Comparison of ENCODE assay signal across 25 cellular contexts in the genomic region with DNA sequence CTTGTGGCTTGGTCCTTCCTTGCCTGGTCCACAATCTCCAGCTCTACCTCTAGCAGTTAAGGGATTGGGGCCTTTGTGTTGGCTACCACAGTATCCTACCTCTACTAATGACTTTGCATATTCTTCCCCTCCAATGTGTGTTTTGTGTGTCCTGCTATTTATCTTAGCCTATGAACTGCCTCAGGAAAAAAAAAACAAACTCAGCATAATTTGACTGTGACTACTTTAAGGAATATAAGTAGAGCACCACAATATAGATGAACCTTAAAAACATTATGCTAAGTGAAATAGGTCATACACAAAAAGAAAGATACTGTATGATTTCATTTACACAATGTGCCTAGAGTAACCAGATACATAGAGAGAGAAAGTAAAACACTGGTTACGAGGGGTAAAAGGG.
A peak's percentile ranks its signal among the peaks of the same experiment; 100 is the strongest.
DNase-seq lines count a peak whose midpoint lies in the region; ATAC-seq, FAIRE-seq and TF ChIP-seq lines count a peak whose summit lies in the region.
"Had no signal": no experiment of that assay in that cellular context is flagged by ENCODE, and none has a peak within 500 bp of the region (broad histone marks: within the 10 kb centered on the region; RNA-seq: fewer than 3 reads in every experiment).

No MANE protein-coding gene starts in this region.

- H3K4me3 ChIP-seq in A549 = no peak overlapping the region
- no peak overlapping the region for H3K4me3 ChIP-seq in IMR-90 (ENCODE audit: insufficient read depth, low read depth, low read length)
- H3K4me3 ChIP-seq: BLaER1 treated with 17β-estradiol and CSF1 and Interleukin-3, amounts not matched to agents 10 nM and 100 nM; GM12878 had no signal

- no peak overlapping the region for H3K27ac Mint-ChIP-seq in CD14-positive monocyte
- H3K27ac Mint-ChIP-seq: B cell; CD4-positive, alpha-beta memory T cell; CD4-positive, CD25-positive, alpha-beta regulatory T cell; CD8-positive, alpha-beta memory T cell had no signal

- H2BK15ac ChIP-seq in IMR-90 (ENCODE audit: low read depth, low read length) = no peak overlapping the region

- 78% methylated on average over 1 of the region's 1 CpG for WGBS in A549 (ENCODE audit: missing lambda C conversion rate)
- WGBS in IMR-90 (ENCODE audit: extremely low coverage in 2 of 2, insufficient read length in 1 of 2), 2 experiments = no CpG with 5 or more reads among the region's 1 CpG

- no peak overlapping the region for H3K18ac ChIP-seq in IMR-90 (ENCODE audit: low read depth, low read length)

- H3K27ac ChIP-seq in A549 = no peak overlapping the region
- no peak overlapping the region for H3K27ac ChIP-seq in IMR-90 (ENCODE audit: insufficient read depth, low read length)
- H3K27ac ChIP-seq: BLaER1 treated with 17β-estradiol and CSF1 and Interleukin-3, amounts not matched to agents 10 nM and 100 nM; C4-2B had no signal

- POLR2A ChIA-PET in A549 (lab: Yijun Ruan, JAX) (no interaction called here), IMR-90 (lab: Charles Lee; ENCODE audit: unreplicated experiment) (no interaction called here)

- TF ChIP-seq CTCF in A549 (IDR thresholded peaks at IDR 0.05) = no peak
- TF ChIP-seq CTCF in IMR-90 (conservative IDR thresholded peaks at IDR 0.05; ENCODE audit: low read depth, low read length) = no peak
- TF ChIP-seq CTCF in CD14-positive monocyte (IDR thresholded peaks at IDR 0.05) = no peak

- H3K23ac ChIP-seq in IMR-90 (ENCODE audit: low read depth, low read length) = no peak overlapping the region

- no peak overlapping the region for H2BK120ac ChIP-seq in IMR-90 (ENCODE audit: low read depth, low read length)

- DNase-seq in A549 (ENCODE audit: low read depth in 1 of 2, low spot score in 1 of 2) = no peak
- DNase-seq in GM12891 (ENCODE audit: insufficient read length, low spot score) = no peak
- no peak for DNase-seq in IMR-90
- DNase-seq in nucleus accumbens (lab: John Stamatoyannopoulos, UW) = no peak
- no peak for DNase-seq in globus pallidus (ENCODE audit: low spot score)
- DNase-seq in CD14-positive monocyte (ENCODE audit: low spot score) = no peak
- DNase-seq: 8988T; AML-193; CD4-positive, alpha-beta memory T cell; CD4-positive, CD25-positive, alpha-beta regulatory T cell; CD8-positive, alpha-beta memory T cell; COR-L47; DMS 273 treated with DMSO at 0.1 percent for 48 hours; DMS153; DMS53; DMS79; DND-41; EL; GDM1 had no signal

- dilution Hi-C loops in IMR-90 (cut with HindIII; ENCODE audit: low sequenced_read_pairs, unreplicated experiment) = no loop called here

- H2AK9ac ChIP-seq in IMR-90 (replicated peaks; ENCODE audit: low read depth, low read length, poor library complexity) = no peak overlapping the region

- in situ Hi-C loops in IMR-90 (cut with MboI; ENCODE audit: low sequenced_read_pairs) = no loop called here

- no peak overlapping the region for H3K4me2 ChIP-seq in A549
- no peak overlapping the region for H3K4me2 ChIP-seq in IMR-90 (ENCODE audit: low read depth, low read length)

- no peak overlapping the region for H4K91ac ChIP-seq in IMR-90 (ENCODE audit: insufficient read depth, low read depth, low read length)

- H4K8ac ChIP-seq in IMR-90 (ENCODE audit: low read depth in 2 of 2, low read length in 2 of 2) = no peak overlapping the region

- H3K9ac ChIP-seq in IMR-90 (ENCODE audit: low read depth, low read length) = no peak overlapping the region
- H3K9ac ChIP-seq: BLaER1 treated with 17β-estradiol and CSF1 and Interleukin-3, amounts not matched to agents 10 nM and 100 nM had no signal

- H3K9me1 ChIP-seq in IMR-90 (ENCODE audit: insufficient read depth, low read length) = no peaks in the 10 kb centered on the region; the same call in 1 of the 2 replicates

- CTCF ChIA-PET in A549 (lab: Yijun Ruan, JAX) (interaction anchor here (1.4 kb wide), 1 partner anchor 10 kb away, joined by 3 read pairs; no protein-coding TSS in a partner anchor), IMR-90 (lab: Yijun Ruan, JAX) (no interaction called here)

- H3K4me1 Mint-ChIP-seq in CD14-positive monocyte = peaks cover 2% of the 10 kb centered on the region
- H3K4me1 Mint-ChIP-seq: B cell; CD4-positive, alpha-beta memory T cell; CD4-positive, CD25-positive, alpha-beta regulatory T cell; CD8-positive, alpha-beta memory T cell had no signal

- no peaks in the 10 kb centered on the region for H3K9me3 Mint-ChIP-seq in CD14-positive monocyte

- no peaks in the 10 kb centered on the region for H3K4me1 ChIP-seq in A549
- no peaks in the 10 kb centered on the region for H3K4me1 ChIP-seq in IMR-90 (ENCODE audit: control insufficient read depth, insufficient read depth, low read length)

- no TSS peak for BruUV-seq in IMR-90 (replicated peaks; lab: Mats Ljungman, UMichigan)

- no peak overlapping the region for H3K4ac ChIP-seq in IMR-90 (ENCODE audit: low read depth, low read length)

- TF ChIP-seq RAD21 in A549 (conservative IDR thresholded peaks at IDR 0.05 in 1 of 2, IDR thresholded peaks at IDR 0.05 in 1 of 2) (no peak), IMR-90 (IDR thresholded peaks at IDR 0.05; ENCODE audit: low read length) (no peak)

- H3K36me3 ChIP-seq in IMR-90 (ENCODE audit: control insufficient read depth, insufficient read depth, low read length) = no peaks in the 10 kb centered on the region
- H3K36me3 ChIP-seq: BLaER1 treated with 17β-estradiol and CSF1 and Interleukin-3, amounts not matched to agents 10 nM and 100 nM had no signal

- no peak overlapping the region for H3K14ac ChIP-seq in IMR-90 (replicated peaks; ENCODE audit: low read depth, low read length)

- no peak for ATAC-seq in A549
- ATAC-seq in IMR-90 (ENCODE audit: low read depth) = no peak
- ATAC-seq: GM12878 had no signal

- H3K9me3 ChIP-seq in A549 (no peaks in the 10 kb centered on the region; the same call in 2 of the 3 replicates), IMR-90 (ENCODE audit: control insufficient read depth, insufficient read depth, low read length) (no peaks in the 10 kb centered on the region)

- no peak overlapping the region for H2AK5ac ChIP-seq in IMR-90 (ENCODE audit: low read depth, low read length)

- FAIRE-seq in A549 (lab: Jason Lieb, UNC) = no peak
- peak; percentile 31 for FAIRE-seq in GM12891 (lab: Jason Lieb, UNC)
- FAIRE-seq: A204.1, GM12878, GM19239 had no signal

- H4K20me1 ChIP-seq in IMR-90 (ENCODE audit: insufficient read depth, low read length) = no peaks in the 10 kb centered on the region
- H4K20me1 ChIP-seq: BLaER1 treated with 17β-estradiol and CSF1 and Interleukin-3, amounts not matched to agents 10 nM and 100 nM had no signal

- TF ChIP-seq POLR2A in A549 (IDR thresholded peaks at IDR 0.05; ENCODE audit: low read length) (no peak), GM12891 (IDR thresholded peaks at IDR 0.05; ENCODE audit: low read depth, low read length) (no peak), IMR-90 (IDR thresholded peaks at IDR 0.05; ENCODE audit: low read depth, low read length) (no peak)

- no peaks in the 10 kb centered on the region for H3K79me1 ChIP-seq in IMR-90 (ENCODE audit: low read depth in 1 of 2, low read length in 2 of 2)

- H3K4me3 Mint-ChIP-seq in CD14-positive monocyte = no peak overlapping the region
- H3K4me3 Mint-ChIP-seq: B cell; CD4-positive, alpha-beta memory T cell; CD4-positive, CD25-positive, alpha-beta regulatory T cell; CD8-positive, alpha-beta memory T cell had no signal

- no peak overlapping the region for H2AFZ ChIP-seq in IMR-90 (replicated peaks; ENCODE audit: low read length, poor library complexity)

- H3K27me3 ChIP-seq in IMR-90 (ENCODE audit: control insufficient read depth, insufficient read depth, low read length) = no peaks in the 10 kb centered on the region

- no peak for TF ChIP-seq EP300 in A549 (IDR thresholded peaks at IDR 0.05)

- no peak overlapping the region for H2BK5ac ChIP-seq in IMR-90 (ENCODE audit: low read depth, low read length, poor library complexity, severe bottlenecking)

- intact Hi-C loops in IMR-90 (cut with micrococcal nuclease) = no loop called here
- intact Hi-C loops in CD14-positive monocyte (cut with micrococcal nuclease) = no loop called here

- no peaks in the 10 kb centered on the region for H3K36me3 Mint-ChIP-seq in CD14-positive monocyte
- H3K36me3 Mint-ChIP-seq: CD4-positive, alpha-beta memory T cell; CD4-positive, CD25-positive, alpha-beta regulatory T cell; CD8-positive, alpha-beta memory T cell had no signal

- no peak overlapping the region for H3K56ac ChIP-seq in IMR-90 (ENCODE audit: extremely low read depth, insufficient read depth, low read length)

- no peak overlapping the region for H4K5ac ChIP-seq in IMR-90 (ENCODE audit: low read depth, low read length)

- no peak overlapping the region for H2BK20ac ChIP-seq in IMR-90 (ENCODE audit: low read depth, low read length)

- peaks cover 0 to 8% (median 0%) of the 10 kb centered on the region in 3 donors for H3K27me3 Mint-ChIP-seq in CD14-positive monocyte (ENCODE audit: low read depth in 3 of 3)

TF ChIP-seq in A549, 52 proteins besides CTCF, POLR2A, EP300 and RAD21:
- TF ChIP-seq MAFK (IDR thresholded peaks at IDR 0.05; ENCODE audit: partially characterized antibody) (peak; percentile 77), KDM5A (IDR thresholded peaks at IDR 0.05) (no peak)

TF ChIP-seq in GM12891, 5 proteins besides CTCF, POLR2A, EP300 and RAD21:
- no peak for TF ChIP-seq TAF1 (IDR thresholded peaks at IDR 0.05; ENCODE audit: low read depth, low read length)
- no peak for TF ChIP-seq PAX5 (IDR thresholded peaks at IDR 0.05; ENCODE audit: insufficient read depth, low read length, severe bottlenecking)
- TF ChIP-seq POU2F2 (IDR thresholded peaks at IDR 0.05; ENCODE audit: low read depth, low read length) = no peak
- no peak for TF ChIP-seq POLR2AphosphoS5 (IDR thresholded peaks at IDR 0.05; ENCODE audit: low read depth, low read length)
- TF ChIP-seq SPI1 (IDR thresholded peaks at IDR 0.05; ENCODE audit: low read depth, low read length) = no peak

TF ChIP-seq in IMR-90, 13 proteins besides CTCF, POLR2A, EP300 and RAD21:
- TF ChIP-seq MAFK (IDR thresholded peaks at IDR 0.05; ENCODE audit: low read depth, low read length) = peak; percentile 81
- TF ChIP-seq RCOR1 (IDR thresholded peaks at IDR 0.05; ENCODE audit: insufficient replicate concordance, low read length) = no peak
